Comparison of ENCODE assay signal across 11 cellular contexts in the genomic region with DNA sequence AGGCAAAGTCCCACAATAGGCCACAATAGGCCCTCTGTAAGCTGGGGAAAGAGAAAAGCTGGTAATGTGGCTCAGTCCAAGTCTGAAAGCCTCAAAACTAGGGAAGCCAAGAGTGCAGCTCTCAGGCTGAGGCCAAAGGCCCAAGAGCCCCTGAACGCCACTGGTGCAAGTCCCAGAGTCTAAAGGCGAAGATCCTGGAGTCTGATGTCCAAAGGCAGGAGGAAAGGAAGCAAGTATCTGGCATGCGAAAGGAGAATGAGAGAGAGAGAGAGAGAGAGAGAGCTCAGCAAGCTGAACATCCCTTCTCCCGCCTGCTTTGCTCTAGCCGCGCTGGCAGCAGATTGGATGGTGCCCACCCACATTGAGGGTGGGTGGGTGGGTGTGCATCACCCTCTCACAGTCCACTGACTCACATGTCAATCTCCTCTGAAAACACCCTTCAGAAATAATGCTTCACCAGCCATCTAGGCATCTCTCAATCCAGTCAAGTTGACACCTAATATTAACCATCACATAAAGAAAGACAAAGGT. TPM values are rescaled to one million over a fixed set of nuclear protein-coding genes. Genes with fewer than 3 reads are reported as not detected.
DNase-seq lines count a peak whose midpoint lies in the region; ATAC-seq and TF ChIP-seq lines count a peak whose summit lies in the region.
"Had no signal": no experiment of that assay in that cellular context is flagged by ENCODE, and none has a peak within 500 bp of the region (broad histone marks: within the 10 kb centered on the region; RNA-seq: fewer than 3 reads in every experiment).

No MANE protein-coding gene starts in this region.

- 94% methylated on average over 6 of the region's 6 CpGs for WGBS in mammary epithelial cell (ENCODE audit: low coverage, missing lambda C conversion rate)

- no peak overlapping the region for H3K4me3 ChIP-seq in mammary epithelial cell (replicated peaks in 1 of 3; ENCODE audit: insufficient read depth in 1 of 3, low read depth in 2 of 3, low read length in 3 of 3)
- H3K4me3 ChIP-seq in choroid plexus epithelial cell (ENCODE audit: low read depth, low read length) = no peak overlapping the region
- no peak overlapping the region for H3K4me3 ChIP-seq in vagina

- no peak overlapping the region for H3K4me3 Mint-ChIP-seq in MCF 10A (ENCODE audit: unreplicated experiment)
- no peak overlapping the region for H3K4me3 Mint-ChIP-seq in T-helper 2 cell treated with Interferon-gamma antibody and Interleukin-4, amounts not matched to agents 5 μg/mL and 100 μg/mL, for 36 hours
- H3K4me3 Mint-ChIP-seq: activated CD8-positive, alpha-beta memory T cell treated with anti-CD3 and anti-CD28 coated beads, Interleukin-2, amount 10 ng/mL, durations not matched to agents 7 days and 5 days had no signal

- intact Hi-C loops in MCF 10A (cut with micrococcal nuclease) (no loop called here), mammary epithelial cell (cut with micrococcal nuclease) (no loop called here), vagina (cut with DNase I) (no loop called here)

- H2AFZ ChIP-seq in mammary epithelial cell (ENCODE audit: low read depth, low read length) = no peak overlapping the region

- H3K9ac ChIP-seq in mammary epithelial cell (ENCODE audit: insufficient read depth, low read length) = no peak overlapping the region

- H3K79me2 ChIP-seq in mammary epithelial cell (ENCODE audit: insufficient read depth, low read length) = no peaks in the 10 kb centered on the region

- no peaks in the 10 kb centered on the region for H3K9me3 Mint-ChIP-seq in MCF 10A (ENCODE audit: unreplicated experiment)
- no peaks in the 10 kb centered on the region for H3K9me3 Mint-ChIP-seq in T-helper 2 cell treated with Interferon-gamma antibody and Interleukin-4, amounts not matched to agents 5 μg/mL and 100 μg/mL, for 36 hours

- H3K4me1 ChIP-seq in mammary epithelial cell (ENCODE audit: insufficient read depth, low read length) (no peaks in the 10 kb centered on the region), vagina (no peaks in the 10 kb centered on the region)

- in situ Hi-C loops in mammary epithelial cell (cut with MboI; ENCODE audit: low sequenced_read_pairs in 2 of 2) = no loop called here

- H4K20me1 ChIP-seq in mammary epithelial cell (ENCODE audit: insufficient read depth, low read length) = no peaks in the 10 kb centered on the region

- H3K27me3 Mint-ChIP-seq in MCF 10A (ENCODE audit: insufficient read depth, unreplicated experiment) = no peaks in the 10 kb centered on the region
- peaks cover 4% of the 10 kb centered on the region for H3K27me3 Mint-ChIP-seq in T-helper 2 cell treated with Interferon-gamma antibody and Interleukin-4, amounts not matched to agents 5 μg/mL and 100 μg/mL, for 36 hours (ENCODE audit: low read depth)

- ATAC-seq in HG02970 (IDR thresholded peaks at IDR 0.05; ENCODE audit: low FRiP score, unreplicated experiment) = no peak
- ATAC-seq: activated CD8-positive, alpha-beta memory T cell treated with anti-CD3 and anti-CD28 coated beads, Interleukin-2, amount 10 ng/mL, durations not matched to agents 7 days and 5 days had no signal

- H3K9me3 ChIP-seq in mammary epithelial cell (replicated peaks; ENCODE audit: insufficient read depth, low read length) (no peaks in the 10 kb centered on the region), vagina (no peaks in the 10 kb centered on the region)

- no peak overlapping the region for H3K4me2 ChIP-seq in mammary epithelial cell (ENCODE audit: insufficient read depth, low read depth, low read length)

- peaks cover 12% of the 10 kb centered on the region for H3K4me1 Mint-ChIP-seq in MCF 10A (ENCODE audit: insufficient read depth, unreplicated experiment)
- peaks cover 5% of the 10 kb centered on the region for H3K4me1 Mint-ChIP-seq in T-helper 2 cell treated with Interferon-gamma antibody and Interleukin-4, amounts not matched to agents 5 μg/mL and 100 μg/mL, for 36 hours (ENCODE audit: low read depth)

- H3K36me3 ChIP-seq in mammary epithelial cell (ENCODE audit: insufficient read depth, low read length) (no peaks in the 10 kb centered on the region), vagina (no peaks in the 10 kb centered on the region)

- no peak overlapping the region for H3K27ac ChIP-seq in mammary epithelial cell (ENCODE audit: insufficient read depth, low read depth, low read length)
- peak overlapping the region; percentile 63 for H3K27ac ChIP-seq in vagina

- H3K27me3 ChIP-seq in mammary epithelial cell (ENCODE audit: insufficient read depth, low read length) = no peaks in the 10 kb centered on the region
- no peaks in the 10 kb centered on the region for H3K27me3 ChIP-seq in vagina

- POLR2A ChIA-PET in MCF 10A (lab: Yijun Ruan, JAX) = interaction anchor here (0.8 to 2.1 kb wide), 2 partner anchors 16 to 32 kb away, joined by 3 to 7 read pairs; no protein-coding TSS in a partner anchor

- no peak for DNase-seq in MCF 10A (ENCODE audit: unreplicated experiment)
- no peak for DNase-seq in mammary epithelial cell
- DNase-seq in choroid plexus epithelial cell (ENCODE audit: low read depth) = peak; percentile 26
- peak; percentile 12 for DNase-seq in mucosa of gallbladder (ENCODE audit: low spot score)
- DNase-seq in vagina (ENCODE audit: extremely low spot score in 2 of 2) = no peak
- no peak for DNase-seq in T-helper 2 cell treated with Interferon-gamma antibody and Interleukin-4, amounts not matched to agents 5 μg/mL and 100 μg/mL, for 36 hours (ENCODE audit: low spot score)
- no peak for DNase-seq in LoVo (ENCODE audit: low spot score)
- DNase-seq: activated CD8-positive, alpha-beta memory T cell treated with anti-CD3 and anti-CD28 coated beads, Interleukin-2, amount 10 ng/mL, durations not matched to agents 7 days and 5 days; amniotic stem cell; stimulated activated CD4-positive, alpha-beta T cell treated with anti-CD3 and anti-CD28 coated beads, Interleukin-12 subunit alpha, Interleukin-12 subunit beta, amount 100 ng/mL, for 4 hours had no signal

- BruUV-seq in MCF 10A (replicated peaks; lab: Mats Ljungman, UMichigan) (no TSS peak), mammary epithelial cell (replicated peaks; lab: Mats Ljungman, UMichigan) (no TSS peak)

- dilution Hi-C loops in mammary epithelial cell (cut with HindIII; ENCODE audit: low sequenced_read_pairs) = no loop called here

- TF ChIP-seq POLR2A in vagina (IDR thresholded peaks at IDR 0.05) = no peak

- peak overlapping the region; percentile 74 for H3K27ac Mint-ChIP-seq in MCF 10A (ENCODE audit: low read depth, unreplicated experiment)
- H3K27ac Mint-ChIP-seq in T-helper 2 cell treated with Interferon-gamma antibody and Interleukin-4, amounts not matched to agents 5 μg/mL and 100 μg/mL, for 36 hours = no peak overlapping the region
- H3K27ac Mint-ChIP-seq: activated CD8-positive, alpha-beta memory T cell treated with anti-CD3 and anti-CD28 coated beads, Interleukin-2, amount 10 ng/mL, durations not matched to agents 7 days and 5 days had no signal

- TF ChIP-seq CTCF in MCF 10A (IDR thresholded peaks at IDR 0.05; ENCODE audit: unreplicated experiment) = no peak
- TF ChIP-seq CTCF in mammary epithelial cell (conservative IDR thresholded peaks at IDR 0.05 in 1 of 2, IDR thresholded peaks at IDR 0.05 in 1 of 2; ENCODE audit: extremely low read depth in 1 of 2, insufficient read depth in 1 of 2, low read depth in 1 of 2, low read length in 2 of 2) = no peak
- no peak for TF ChIP-seq CTCF in choroid plexus epithelial cell (conservative IDR thresholded peaks at IDR 0.05; ENCODE audit: low read depth, low read length)
- TF ChIP-seq CTCF in vagina (IDR thresholded peaks at IDR 0.05) = no peak

- H3K36me3 Mint-ChIP-seq in MCF 10A (ENCODE audit: insufficient read depth, unreplicated experiment) = no peaks in the 10 kb centered on the region
- no peaks in the 10 kb centered on the region for H3K36me3 Mint-ChIP-seq in T-helper 2 cell treated with Interferon-gamma antibody and Interleukin-4, amounts not matched to agents 5 μg/mL and 100 μg/mL, for 36 hours (ENCODE audit: low read depth)
- H3K36me3 Mint-ChIP-seq: activated CD8-positive, alpha-beta memory T cell treated with anti-CD3 and anti-CD28 coated beads, Interleukin-2, amount 10 ng/mL, durations not matched to agents 7 days and 5 days had no signal

- CTCF ChIA-PET in MCF 10A (lab: Yijun Ruan, JAX) = interaction anchor here (0.6 to 0.8 kb wide), 2 partner anchors 11 to 31 kb away, joined by 3 to 7 read pairs; no protein-coding TSS in a partner anchor
- CTCF ChIA-PET in mammary epithelial cell (lab: Charles Lee; ENCODE audit: low non-redundant PET) = no interaction called here

RNA-seq across cellular contexts. Expression of gene ELF2, which starts 30.9 kb away (rescaled TPM):
- total RNA-seq in MCF 10A (2022) (26.5 and 28.7 TPM in 2 replicates), mammary epithelial cell (10 to 100 TPM; 23.8 to 34.0 TPM), mucosa of gallbladder (40.3 TPM), vagina (44.4 TPM)
- polyA plus RNA-seq in mammary epithelial cell = 16.1 TPM
- 33.1 TPM for polyA minus RNA-seq in mammary epithelial cell

Comparison
In these comparisons a context has a peak if more than half of its experiments do, and no peak if none do; other contexts are left out.
1. DNase-seq: peak in choroid plexus epithelial cell (single experiment) and mucosa of gallbladder (single experiment); none in MCF 10A (single experiment), mammary epithelial cell (single experiment), vagina (0 of 2), T-helper 2 cell treated with Interferon-gamma antibody and Interleukin-4, amounts not matched to agents 5 μg/mL and 100 μg/mL, for 36 hours (single experiment) and LoVo (single experiment).